10 cellular contexts compared by ENCODE assay signal in the genomic region with DNA sequence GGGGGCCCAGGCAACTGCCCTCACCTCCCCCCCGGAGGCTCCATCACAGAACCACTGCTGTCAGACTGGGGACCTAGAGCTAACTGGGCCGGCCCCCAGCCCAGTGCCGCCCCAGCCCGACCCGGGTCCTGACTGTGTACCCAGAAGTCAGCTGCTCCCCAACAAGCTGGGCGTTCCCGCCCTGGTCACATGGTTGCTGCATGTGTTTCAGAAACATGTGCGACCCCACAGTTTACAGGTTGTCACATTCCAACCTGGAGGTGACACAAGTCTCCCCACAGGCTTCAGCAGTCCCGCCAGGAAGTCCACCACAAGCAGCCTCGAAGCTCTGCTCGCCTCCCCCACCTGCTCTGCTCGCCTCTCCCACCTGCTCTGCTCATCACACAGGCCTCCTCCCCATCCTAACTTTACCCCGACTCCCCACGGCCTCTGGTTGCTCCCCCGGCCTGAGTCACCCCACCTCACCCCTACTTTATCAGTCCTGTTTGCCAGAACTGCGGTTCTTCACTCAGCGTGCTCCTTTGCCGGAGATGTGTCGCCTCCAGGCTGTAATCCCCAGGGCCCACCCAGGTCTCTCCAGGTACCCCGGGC. TPM values are rescaled to one million over a fixed set of nuclear protein-coding genes. Genes with fewer than 3 reads are reported as not detected.
A peak's percentile ranks its signal among the peaks of the same experiment; 100 is the strongest.
DNase-seq lines count a peak whose midpoint lies in the region; ATAC-seq and TF ChIP-seq lines count a peak whose summit lies in the region.
"Had no signal": no experiment of that assay in that cellular context is flagged by ENCODE, and none has a peak within 500 bp of the region (broad histone marks: within the 10 kb centered on the region; RNA-seq: fewer than 3 reads in every experiment).

No MANE protein-coding gene starts in this region.

- H3K4me3 Mint-ChIP-seq in Caco-2 (ENCODE audit: unreplicated experiment) = peak overlapping the region; percentile 91
- H3K4me3 Mint-ChIP-seq in osteocyte (ENCODE audit: unreplicated experiment) = peak overlapping the region; percentile 59

- no TSS peak for BruUV-seq in Caco-2 (replicated peaks; lab: Mats Ljungman, UMichigan)

- H3K27ac Mint-ChIP-seq in Caco-2 (ENCODE audit: unreplicated experiment) = no peak overlapping the region
- peak overlapping the region; percentile 27 for H3K27ac Mint-ChIP-seq in osteocyte (ENCODE audit: unreplicated experiment)

- H3K27ac ChIP-seq in Karpas-422 (ENCODE audit: low read length) (no peak overlapping the region), colonic mucosa (no peak overlapping the region), uterus (no peak overlapping the region)

- peak overlapping the region; percentile 70 for H3K4me2 ChIP-seq in Karpas-422 (ENCODE audit: low read depth, low read length, poor library complexity, severe bottlenecking)

- intact Hi-C loops in Caco-2 (cut with micrococcal nuclease; ENCODE audit: unreplicated experiment) (no loop called here), colonic mucosa (cut with DNase I) (loop anchor here (10.0 kb wide), 1 partner anchor 145 kb away; a partner anchor contains a TSS), uterus (cut with DNase I; ENCODE audit: low total_unique reads) (no loop called here)

- TF ChIP-seq POLR2A in uterus (IDR thresholded peaks at IDR 0.05) = no peak

- no peak for ATAC-seq in GM18858 (IDR thresholded peaks at IDR 0.05; ENCODE audit: unreplicated experiment)

- H3K36me3 Mint-ChIP-seq in Caco-2 (ENCODE audit: insufficient read depth, unreplicated experiment) (peaks cover 42% of the 10 kb centered on the region), osteocyte (ENCODE audit: unreplicated experiment) (peaks cover 6% of the 10 kb centered on the region)

- no peaks in the 10 kb centered on the region for H3K9me3 Mint-ChIP-seq in Caco-2 (ENCODE audit: unreplicated experiment)
- H3K9me3 Mint-ChIP-seq in osteocyte (ENCODE audit: unreplicated experiment) = no peaks in the 10 kb centered on the region

- no peaks in the 10 kb centered on the region for H4K20me1 ChIP-seq in Karpas-422 (ENCODE audit: insufficient read depth, low read depth, low read length)

- H3K27me3 ChIP-seq in Caco-2 (replicated peaks; ENCODE audit: control insufficient read depth, insufficient read depth, low read length) = no peaks in the 10 kb centered on the region
- no peaks in the 10 kb centered on the region for H3K27me3 ChIP-seq in Karpas-422 (ENCODE audit: low read length)
- no peaks in the 10 kb centered on the region for H3K27me3 ChIP-seq in colonic mucosa
- H3K27me3 ChIP-seq in uterus = no peaks in the 10 kb centered on the region

- H3K36me3 ChIP-seq in Caco-2 (ENCODE audit: control insufficient read depth, insufficient read depth, low read length) (peaks cover 2% of the 10 kb centered on the region), Karpas-422 (ENCODE audit: insufficient read depth, low read length) (peaks cover 8% of the 10 kb centered on the region; the same call in 1 of the 2 replicates), colonic mucosa (no peaks in the 10 kb centered on the region), uterus (no peaks in the 10 kb centered on the region)

- no peaks in the 10 kb centered on the region for H3K9me2 ChIP-seq in Karpas-422 (replicated peaks; ENCODE audit: insufficient read depth, low read length)

- CTCF ChIA-PET in Caco-2 (lab: Charles Lee) = no interaction called here

- H3K4me1 Mint-ChIP-seq in Caco-2 (ENCODE audit: low read depth, unreplicated experiment) (no peaks in the 10 kb centered on the region), osteocyte (ENCODE audit: unreplicated experiment) (peaks cover 15% of the 10 kb centered on the region)

- no peak overlapping the region for H2AFZ ChIP-seq in Karpas-422 (ENCODE audit: low read length)

- H3K9me3 ChIP-seq in Caco-2 = no peaks in the 10 kb centered on the region
- H3K9me3 ChIP-seq in Karpas-422 (ENCODE audit: low read length) = no peaks in the 10 kb centered on the region
- H3K9me3 ChIP-seq in colonic mucosa = no peaks in the 10 kb centered on the region
- H3K9me3 ChIP-seq in uterus = no peaks in the 10 kb centered on the region

- POLR2A ChIA-PET in Caco-2 (lab: Charles Lee) = no interaction called here

- peak overlapping the region; percentile 49 for H3K9ac ChIP-seq in Karpas-422 (ENCODE audit: low read length)
- no peak overlapping the region for H3K9ac ChIP-seq in colonic mucosa (ENCODE audit: low read depth in 2 of 2, low read length in 2 of 2)

- no peaks in the 10 kb centered on the region; the same call in 1 of the 2 replicates for H3K79me2 ChIP-seq in Karpas-422 (ENCODE audit: low read length)

- H3K27me3 Mint-ChIP-seq in Caco-2 (ENCODE audit: insufficient read depth, unreplicated experiment) (no peaks in the 10 kb centered on the region), osteocyte (ENCODE audit: unreplicated experiment) (no peaks in the 10 kb centered on the region)

- TF ChIP-seq CTCF in Caco-2 (IDR thresholded peaks at IDR 0.05; ENCODE audit: insufficient read depth in 1 of 2, low read depth in 1 of 2, low read length in 1 of 2, severe bottlenecking in 1 of 2, unreplicated experiment in 1 of 2) (no peak), colonic mucosa (IDR thresholded peaks at IDR 0.05) (no peak), osteocyte (IDR thresholded peaks at IDR 0.05) (no peak), uterus (IDR thresholded peaks at IDR 0.05) (no peak)

- no peak for DNase-seq in Caco-2
- DNase-seq in Karpas-422 = no peak
- DNase-seq in colonic mucosa = no peak
- DNase-seq in osteocyte (ENCODE audit: extremely low spot score, unreplicated experiment) = no peak
- no peak for DNase-seq in uterus
- no peak for DNase-seq in pons (ENCODE audit: low spot score)
- DNase-seq in GOT3 (lab: John Stamatoyannopoulos, UW) = no peak
- DNase-seq: activated CD8-positive, alpha-beta memory T cell treated with anti-CD3 and anti-CD28 coated beads for 24 hours; NCI-H524 treated with DMSO at 0.1 percent for 48 hours had no signal

- H3K4me1 ChIP-seq in Caco-2 = no peaks in the 10 kb centered on the region
- H3K4me1 ChIP-seq in Karpas-422 (ENCODE audit: low read length) = peaks cover 33% of the 10 kb centered on the region
- peaks cover 5% of the 10 kb centered on the region for H3K4me1 ChIP-seq in colonic mucosa
- peaks cover 4 to 11% of the 10 kb centered on the region in 2 donors for H3K4me1 ChIP-seq in uterus

- H3K4me3 ChIP-seq in Caco-2 (ENCODE audit: low read depth, low read length) (no peak overlapping the region), Karpas-422 (ENCODE audit: low read length) (peak overlapping the region; percentile 53), colonic mucosa (peak overlapping the region; percentile 41), uterus (no peak overlapping the region)

RNA-seq across cellular contexts. Expression of a gene that starts 1.0 kb away (rescaled TPM):
- total RNA-seq in Caco-2 (2022) (82.4 and 91.2 TPM in 2 replicates), colonic mucosa (10 to 100 TPM; 59.4 to 75.4 TPM), osteocyte (71.7 and 74.3 TPM in 2 replicates), uterus (10 to 100 TPM; 32.4 to 97.3 (median 50.1) TPM)
- total RNA-seq in Karpas-422 (2014; rRNA removed; shearing (Covaris generic); ENCODE audit: low replicate concordance) = 38.1 and 103 TPM in 2 replicates

RNA-seq across cellular contexts. Expression of a gene that starts 12.4 kb away (rescaled TPM):
- total RNA-seq in Caco-2 (2022) (85.5 and 87.1 TPM in 2 replicates), colonic mucosa (100 to 1,000 TPM in 1 of 2 donors, 10 to 100 TPM in 1; 99.6 to 102 TPM), osteocyte (59.3 and 61.6 TPM in 2 replicates), uterus (10 to 100 TPM; 10.6 to 36.2 (median 12.8) TPM)
- total RNA-seq in Karpas-422 (2014; rRNA removed; shearing (Covaris generic); ENCODE audit: low replicate concordance) = 50.0 and 58.1 TPM in 2 replicates

RNA-seq across cellular contexts. Expression of a gene that starts 16.8 kb away (rescaled TPM):
- total RNA-seq in Caco-2 (2022) = 29.7 and 34.5 TPM in 2 replicates
- 14.6 and 46.4 TPM in 2 replicates for total RNA-seq in Karpas-422 (2014; rRNA removed; shearing (Covaris generic); ENCODE audit: low replicate concordance)
- 10 to 100 TPM; 33.4 to 34.3 TPM for total RNA-seq in colonic mucosa
- 31.5 and 33.0 TPM in 2 replicates for total RNA-seq in osteocyte
- total RNA-seq in uterus = 10 to 100 TPM in 3 of 4 donors, 1 to 10 TPM in 1; 6.2 to 23.6 (median 19.9) TPM

RNA-seq across cellular contexts. Expression of a gene that starts 27.6 kb away (rescaled TPM):
- 140 and 150 TPM in 2 replicates for total RNA-seq in Caco-2 (2022)
- 102 and 190 TPM in 2 replicates for total RNA-seq in Karpas-422 (2014; rRNA removed; shearing (Covaris generic); ENCODE audit: low replicate concordance)
- 10 to 100 TPM; 38.3 to 63.6 TPM for total RNA-seq in colonic mucosa
- total RNA-seq in osteocyte = 148 and 157 TPM in 2 replicates
- total RNA-seq in uterus = 10 to 100 TPM; 37.3 to 77.6 (median 62.2) TPM

RNA-seq across cellular contexts. Expression of a gene that starts 32.3 kb away (rescaled TPM):
- total RNA-seq in Caco-2 (2022) (50.2 and 52.6 TPM in 2 replicates), colonic mucosa (10 to 100 TPM; 31.3 to 50.2 TPM), osteocyte (23.4 and 23.9 TPM in 2 replicates), uterus (100 to 1,000 TPM in 1 of 4 donors, 10 to 100 TPM in 3; 10.6 to 106 (median 31.9) TPM)
- 5.3 and 10.4 TPM in 2 replicates for total RNA-seq in Karpas-422 (2014; rRNA removed; shearing (Covaris generic); ENCODE audit: low replicate concordance)

Comparison
In these comparisons a context has a peak if more than half of its experiments do, and no peak if none do; other contexts are left out.
1. H3K4me3 ChIP-seq: peak in Karpas-422 (single experiment) and colonic mucosa (single experiment); none in Caco-2 (single experiment) and uterus (0 of 2).